8 cellular contexts compared by ENCODE assay signal in genomic region chr5:78295035-78295961, GRCh38. TPM values are rescaled to one million over a fixed set of nuclear protein-coding genes. Genes with fewer than 3 reads are reported as not detected.
DNase-seq lines count a peak whose midpoint lies in the region; ATAC-seq, FAIRE-seq and TF ChIP-seq lines count a peak whose summit lies in the region.

No MANE protein-coding gene starts in this region.

- H3K9me3 ChIP-seq in DOHH2 (ENCODE audit: control insufficient read depth, insufficient read depth, low read length), result no peaks in the 10 kb centered on the region

- intact Hi-C loops in natural killer cell (cut with micrococcal nuclease), result loop anchor here (10.0 kb wide), 1 partner anchor 690 kb away; the partner anchor contains the start of gene ARSB

- peak; percentile 19 for DNase-seq in H54 (ENCODE audit: insufficient read length, low spot score)
- peak; percentile 79 for DNase-seq in NCI-H2171 treated with DMSO at 0.1 percent for 48 hours (lab: John Stamatoyannopoulos, UW)
- peak; percentile 64 for DNase-seq in activated CD8-positive, alpha-beta memory T cell treated with anti-CD3 and anti-CD28 coated beads, Interleukin-2, amount 10 ng/mL, durations not matched to agents 7 days and 5 days
- peak; percentile 24 for DNase-seq in endothelial cell (ENCODE audit: low spot score)
- DNase-seq in natural killer cell, result peak; percentile 40
- peak; percentile 55 for DNase-seq in stimulated activated naive CD8-positive, alpha-beta T cell treated with anti-CD3 and anti-CD28 coated beads, Interleukin-15, Interleukin-2, amounts not matched to agents 100 U/mL and 50 U/mL, for 24 hours

- H3K36me3 Mint-ChIP-seq in activated CD8-positive, alpha-beta memory T cell treated with anti-CD3 and anti-CD28 coated beads, Interleukin-2, amount 10 ng/mL, durations not matched to agents 7 days and 5 days, result peaks cover 15% of the 10 kb centered on the region
- H3K36me3 Mint-ChIP-seq in endothelial cell (ENCODE audit: low read depth, unreplicated experiment) (peaks cover 9% of the 10 kb centered on the region), natural killer cell (peaks cover 6% of the 10 kb centered on the region)

- H3K4me3 ChIP-seq in DOHH2 (ENCODE audit: low read length), result peak overlapping the region; percentile 89

- H3K27me3 ChIP-seq in DOHH2 (ENCODE audit: control insufficient read depth, low read length), result no peaks in the 10 kb centered on the region

- H3K27ac Mint-ChIP-seq in activated CD8-positive, alpha-beta memory T cell treated with anti-CD3 and anti-CD28 coated beads, Interleukin-2, amount 10 ng/mL, durations not matched to agents 7 days and 5 days, result peak overlapping the region; percentile 98
- H3K27ac Mint-ChIP-seq in endothelial cell (ENCODE audit: unreplicated experiment), result peak overlapping the region; percentile 93
- H3K27ac Mint-ChIP-seq in natural killer cell, result peak overlapping the region; percentile 99

- H3K27ac ChIP-seq in DOHH2 (ENCODE audit: low read depth, low read length), result peak overlapping the region; percentile 41

- CTCF ChIA-PET in activated CD8-positive, alpha-beta memory T cell treated with anti-CD3 and anti-CD28 coated beads, Interleukin-2, amount 10 ng/mL, durations not matched to agents 7 days and 5 days (lab: Charles Lee), result interaction anchor here (0.9 to 3.2 kb wide), 11 partner anchors 9 to 112 kb away, joined by 3 to 23 read pairs (median 4); partner anchors contain the start of gene SCAMP1

- H3K9me2 ChIP-seq in DOHH2 (replicated peaks; ENCODE audit: control insufficient read depth, low read length), result no peaks in the 10 kb centered on the region

- peak overlapping the region; percentile 82 for H3K4me2 ChIP-seq in DOHH2 (ENCODE audit: low read length)

- TF ChIP-seq CTCF in DOHH2 (IDR thresholded peaks at IDR 0.05; ENCODE audit: low read depth, low read length, poor library complexity, severe bottlenecking) (peak; percentile 56), endothelial cell (IDR thresholded peaks at IDR 0.05; ENCODE audit: unreplicated experiment) (peak; percentile 33), natural killer cell (IDR thresholded peaks at IDR 0.05) (peak; percentile 24)

- FAIRE-seq in H54 (lab: Jason Lieb, UNC), result no peak

- no peaks in the 10 kb centered on the region for H4K20me1 ChIP-seq in DOHH2 (ENCODE audit: control insufficient read depth, insufficient read depth, low read depth, low read length)

- peak; percentile 24 for ATAC-seq in activated CD8-positive, alpha-beta memory T cell treated with anti-CD3 and anti-CD28 coated beads, Interleukin-2, amount 10 ng/mL, durations not matched to agents 7 days and 5 days
- ATAC-seq in natural killer cell, result peak; percentile 8 to 19 (median 16)
- ATAC-seq in stimulated activated naive CD8-positive, alpha-beta T cell treated with anti-CD3 and anti-CD28 coated beads, Interleukin-15, Interleukin-2, amounts not matched to agents 100 U/mL and 50 U/mL, for 24 hours, result peak; percentile 11
- no peak for ATAC-seq in GM19452 (IDR thresholded peaks at IDR 0.05; ENCODE audit: unreplicated experiment)

- H3F3A ChIP-seq in DOHH2 (ENCODE audit: control insufficient read depth, insufficient read depth), result peaks cover 2% of the 10 kb centered on the region; the same call in 1 of the 2 replicates

- peaks cover 37% of the 10 kb centered on the region for H3K79me2 ChIP-seq in DOHH2 (ENCODE audit: control insufficient read depth, low read length)

- no peak for TF ChIP-seq POLR2A in H54 (IDR thresholded peaks at IDR 0.05; ENCODE audit: low read depth, low read length)

- peaks cover 8% of the 10 kb centered on the region; the same call in 1 of the 2 replicates for H3K36me3 ChIP-seq in DOHH2 (ENCODE audit: control insufficient read depth, low read length)

- peaks cover 25% of the 10 kb centered on the region for H3K4me1 Mint-ChIP-seq in activated CD8-positive, alpha-beta memory T cell treated with anti-CD3 and anti-CD28 coated beads, Interleukin-2, amount 10 ng/mL, durations not matched to agents 7 days and 5 days
- H3K4me1 Mint-ChIP-seq in endothelial cell (ENCODE audit: unreplicated experiment), result peaks cover 20% of the 10 kb centered on the region
- peaks cover 44 to 45% of the 10 kb centered on the region in 2 donors for H3K4me1 Mint-ChIP-seq in natural killer cell

- H3K4me1 ChIP-seq in DOHH2 (ENCODE audit: control insufficient read depth, low read length), result peaks cover 27% of the 10 kb centered on the region

- no peaks in the 10 kb centered on the region for H3K9me3 Mint-ChIP-seq in activated CD8-positive, alpha-beta memory T cell treated with anti-CD3 and anti-CD28 coated beads, Interleukin-2, amount 10 ng/mL, durations not matched to agents 7 days and 5 days (ENCODE audit: low read depth)
- H3K9me3 Mint-ChIP-seq in endothelial cell (ENCODE audit: unreplicated experiment) (no peaks in the 10 kb centered on the region), natural killer cell (no peaks in the 10 kb centered on the region)

- peaks cover 7% of the 10 kb centered on the region for H3K27me3 Mint-ChIP-seq in activated CD8-positive, alpha-beta memory T cell treated with anti-CD3 and anti-CD28 coated beads, Interleukin-2, amount 10 ng/mL, durations not matched to agents 7 days and 5 days
- peaks cover 4% of the 10 kb centered on the region for H3K27me3 Mint-ChIP-seq in endothelial cell (ENCODE audit: unreplicated experiment)
- no peaks in the 10 kb centered on the region for H3K27me3 Mint-ChIP-seq in natural killer cell (ENCODE audit: low read depth in 2 of 2)

- H3K4me3 Mint-ChIP-seq in activated CD8-positive, alpha-beta memory T cell treated with anti-CD3 and anti-CD28 coated beads, Interleukin-2, amount 10 ng/mL, durations not matched to agents 7 days and 5 days, result peak overlapping the region; percentile 90
- H3K4me3 Mint-ChIP-seq in endothelial cell (ENCODE audit: unreplicated experiment) (peak overlapping the region; percentile 97), natural killer cell (peak overlapping the region; percentile 100)

RNA-seq across cellular contexts. Expression of gene AP3B1, which starts 0.8 kb away (rescaled TPM):
- total RNA-seq in activated CD8-positive, alpha-beta memory T cell treated with anti-CD3 and anti-CD28 coated beads, Interleukin-2, amount 10 ng/mL, durations not matched to agents 7 days and 5 days, result 10 to 100 TPM; 47.0 to 48.8 TPM
- total RNA-seq in endothelial cell (ENCODE audit: unreplicated experiment) (60.9 TPM), natural killer cell (10 to 100 TPM; 48.5 to 58.2 (median 56.2) TPM)

Comparison
In these comparisons a context has a peak if more than half of its experiments do, and no peak if none do; other contexts are left out.
1. DNase-seq: peak in every context shown above with its lines; median percentile 79 in NCI-H2171 treated with DMSO at 0.1 percent for 48 hours; 64 in activated CD8-positive, alpha-beta memory T cell treated with anti-CD3 and anti-CD28 coated beads, Interleukin-2, amount 10 ng/mL, durations not matched to agents 7 days and 5 days; 55 in stimulated activated naive CD8-positive, alpha-beta T cell treated with anti-CD3 and anti-CD28 coated beads, Interleukin-15, Interleukin-2, amounts not matched to agents 100 U/mL and 50 U/mL, for 24 hours; 40 in natural killer cell; 24 in endothelial cell; 19 in H54.